In genomic region chr13:32638739-32639138, GRCh38 we compare ENCODE assay signal across 8 cellular contexts.
"Had no signal": no experiment of that assay in that cellular context is flagged by ENCODE, and none has a peak within 500 bp of the region (broad histone marks: within the 10 kb centered on the region; RNA-seq: fewer than 3 reads in every experiment).

No MANE protein-coding gene starts in this region.

- DNase-seq: activated CD4-positive, CD25-positive, alpha-beta regulatory T cell treated with anti-CD3 and anti-CD28 coated beads, Interleukin-2, amount 50 U/mL, for 72 hours; activated gamma-delta T cell treated with Interleukin-2 at 50 U/mL for 16 hours; activated naive CD8-positive, alpha-beta T cell treated with anti-CD3 and anti-CD28 coated beads for 36 hours; esophagus squamous epithelium; heart right ventricle; left lung; stimulated activated naive CD8-positive, alpha-beta T cell treated with anti-CD3 and anti-CD28 coated beads, Interleukin-15, Interleukin-2, amounts not matched to agents 100 U/mL and 50 U/mL, for 24 hours; uterus had no signal
